9 cellular contexts compared by ENCODE assay signal in genomic region chr9:2465921-2466460, GRCh38.
DNase-seq lines count a peak whose midpoint lies in the region; ATAC-seq, FAIRE-seq and TF ChIP-seq lines count a peak whose summit lies in the region.
"Had no signal": no experiment of that assay in that cellular context is flagged by ENCODE, and none has a peak within 500 bp of the region (broad histone marks: within the 10 kb centered on the region; RNA-seq: fewer than 3 reads in every experiment).

No MANE protein-coding gene starts in this region.

- no peaks in the 10 kb centered on the region for H3K36me3 ChIP-seq in pancreas
- H3K36me3 ChIP-seq: neutrophil had no signal

- 9 to 15% methylated on average over 1 of the region's 1 CpG for WGBS in pancreas, 2 donors

- H3K4me3 ChIP-seq in pancreas, result no peak overlapping the region

- in situ Hi-C loops in G401 (cut with HindIII; ENCODE audit: low sequenced_read_pairs), result no loop called here

- ATAC-seq in GM19351 (IDR thresholded peaks at IDR 0.05; ENCODE audit: unreplicated experiment), result peak; percentile 98
- ATAC-seq in HG03108 (IDR thresholded peaks at IDR 0.05; ENCODE audit: unreplicated experiment), result peak; percentile 96
- peak; percentile 97 to 99 (median 98) for ATAC-seq in pancreas

- peaks cover 10 to 18% (median 12%) of the 10 kb centered on the region in 3 donors for H3K4me1 ChIP-seq in pancreas

- no peak for TF ChIP-seq CTCF in pancreas (IDR thresholded peaks at IDR 0.05)

- FAIRE-seq in pancreas (lab: Jason Lieb, UNC), result peak; percentile 60

- no peaks in the 10 kb centered on the region for H3K27me3 ChIP-seq in pancreas
- H3K27me3 ChIP-seq: neutrophil had no signal

- peak overlapping the region in 3 of 4 donors; percentile 3 to 82 (median 81) for H3K27ac ChIP-seq in pancreas
- H3K27ac ChIP-seq: neutrophil had no signal

- peak; percentile 87 for DNase-seq in DMS53 (lab: John Stamatoyannopoulos, UW)
- DNase-seq in OCI-M1 (lab: John Stamatoyannopoulos, UW), result peak; percentile 25
- DNase-seq in pancreas, result peak in 3 of 6 donors; percentile 38 to 53 (median 51)
- no peak for DNase-seq in NCI-H82 treated with DMSO at 0.1 percent for 48 hours (lab: John Stamatoyannopoulos, UW; ENCODE audit: unreplicated experiment)
- no peak for DNase-seq in G401 (ENCODE audit: low spot score)
- DNase-seq in activated naive CD4-positive, alpha-beta T cell (lab: John Stamatoyannopoulos, UW), result no peak

- intact Hi-C loops in pancreas (cut with DNase I), result no loop called here

- no peaks in the 10 kb centered on the region for H3K9me3 ChIP-seq in pancreas
- H3K9me3 ChIP-seq: neutrophil had no signal

Comparison
In these comparisons a context has a peak if more than half of its experiments do, and no peak if none do; other contexts are left out.
1. DNase-seq: peak in DMS53 (single experiment) and OCI-M1 (single experiment); none in NCI-H82 treated with DMSO at 0.1 percent for 48 hours (single experiment), G401 (single experiment) and activated naive CD4-positive, alpha-beta T cell (0 of 4).
2. Peak in every context shown above with its lines, with median percentiles within 50 percentile points of each other: ATAC-seq.